ENCODE assay signal across 23 cellular contexts in the genomic region with DNA sequence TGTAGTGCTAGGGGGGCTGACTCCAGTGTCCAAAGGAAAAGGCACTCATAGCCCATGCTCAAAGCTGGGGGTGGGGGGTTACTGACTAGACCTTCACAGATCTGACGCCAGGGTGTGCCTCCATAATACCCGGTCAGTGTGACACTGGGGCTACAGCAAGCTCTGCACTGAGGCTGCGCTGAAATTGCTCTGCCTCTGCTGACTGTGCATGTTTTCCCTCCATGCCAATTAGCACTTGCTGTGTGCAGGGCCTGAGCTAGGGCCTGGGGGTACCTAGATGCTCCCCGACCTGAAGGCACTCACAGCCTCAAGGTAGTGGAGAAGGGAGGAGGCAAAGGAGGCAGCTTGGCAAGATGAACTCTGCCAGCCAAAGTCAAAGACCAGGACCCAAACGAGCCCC. TPM values are rescaled to one million over a fixed set of nuclear protein-coding genes. Genes with fewer than 3 reads are reported as not detected.
"Had no signal": no experiment of that assay in that cellular context is flagged by ENCODE, and none has a peak within 500 bp of the region (broad histone marks: within the 10 kb centered on the region; RNA-seq: fewer than 3 reads in every experiment).

No MANE protein-coding gene starts in this region.

- H3K36me3 ChIP-seq: gastrocnemius medialis, ovary, right atrium auricular region, thyroid gland had no signal

- H3K27me3 ChIP-seq: ovary had no signal

- ATAC-seq: esophagus mucosa had no signal

- H3K27ac Mint-ChIP-seq: naive B cell, type B pancreatic cell had no signal

- H3K4me3 ChIP-seq: gastrocnemius medialis, ovary, right atrium auricular region, thyroid gland had no signal

- H3K9me3 Mint-ChIP-seq: neural crest cell, type B pancreatic cell had no signal

- FAIRE-seq: endometrium, islet of Langerhans, small intestine, urothelium cell line had no signal

- H3K4me3 Mint-ChIP-seq: naive B cell, type B pancreatic cell had no signal

- H3K9me3 ChIP-seq: gastrocnemius medialis, ovary, right atrium auricular region, thyroid gland had no signal

- DNase-seq: cortex of kidney; effector memory CD4-positive, alpha-beta T cell; gastrocnemius medialis; kidney glomerular epithelial cell; mesendoderm; naive B cell; ovary; small intestine; stimulated activated CD4-positive, alpha-beta T cell treated with anti-CD3 and anti-CD28 coated beads, Interleukin-12 subunit alpha, Interleukin-12 subunit beta, amount 100 ng/mL, for 4 hours; stimulated activated CD4-positive, alpha-beta T cell treated with anti-CD3 and anti-CD28 coated beads, Interleukin-2, amount 100 ng/mL, for 48 hours; stimulated activated naive CD4-positive, alpha-beta T cell treated with Interleukin-2 at 50 U/mL for 16 hours; thyroid gland had no signal

- H3K27ac ChIP-seq: gastrocnemius medialis, ovary, right atrium auricular region, thyroid gland had no signal

- H3K36me3 Mint-ChIP-seq: naive B cell, type B pancreatic cell had no signal

RNA-seq across cellular contexts. Expression of a gene that starts 5.2 kb away (rescaled TPM):
- total RNA-seq: chondrocyte, esophagus mucosa, fibroblast of lung, gastrocnemius medialis, liver, posterior vena cava, right atrium auricular region, thyroid gland had no signal
- polyA plus RNA-seq: liver, ovary had no signal
